ENCODE assay signal across 8 cellular contexts in the genomic region with DNA sequence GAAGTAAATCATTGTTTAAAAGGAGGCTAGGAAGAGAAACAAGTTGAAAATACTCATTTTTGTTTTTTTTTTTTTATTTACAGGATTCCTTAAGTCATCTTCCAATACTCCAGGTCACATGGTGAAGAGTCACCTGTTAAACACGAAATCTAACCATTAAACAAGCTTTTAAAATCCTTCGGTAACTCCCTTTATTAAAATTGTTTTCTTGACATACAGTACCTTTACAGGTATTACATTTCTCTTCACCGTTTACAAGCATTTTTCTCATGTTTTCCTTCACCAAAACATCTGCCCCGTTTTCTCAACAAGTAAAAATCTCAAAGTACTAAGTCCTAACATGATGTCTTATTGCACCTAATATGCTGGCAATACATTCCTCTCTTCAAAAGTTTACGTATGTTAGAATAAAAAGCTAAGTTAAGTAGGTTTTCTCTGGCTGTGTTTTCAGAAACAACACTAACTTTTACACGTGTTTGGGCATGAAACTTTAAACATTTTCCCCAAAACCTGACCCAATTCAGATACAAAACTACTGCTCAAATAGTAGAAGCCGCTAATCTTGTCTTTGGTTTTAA.
DNase-seq lines count a peak whose midpoint lies in the region; ATAC-seq and TF ChIP-seq lines count a peak whose summit lies in the region.

No MANE protein-coding gene starts in this region.

- H3K4me2 ChIP-seq in KMS-11, result peak overlapping the region; percentile 77

- H3K9ac ChIP-seq in KMS-11 (peak overlapping the region; percentile 91), mucosa of stomach (ENCODE audit: low read length) (peak overlapping the region; percentile 69)

- no peaks in the 10 kb centered on the region for H3K36me3 ChIP-seq in KMS-11 (ENCODE audit: insufficient read depth)
- H3K36me3 ChIP-seq in mucosa of stomach (ENCODE audit: control insufficient read depth, insufficient read depth, low read length), result no peaks in the 10 kb centered on the region

- H4K20me1 ChIP-seq in KMS-11 (ENCODE audit: insufficient read depth), result peaks cover 45% of the 10 kb centered on the region

- ATAC-seq in HG02623 (IDR thresholded peaks at IDR 0.05; ENCODE audit: unreplicated experiment), result no peak

- no peak for DNase-seq in AG10803 (ENCODE audit: low read depth)
- DNase-seq in caudate nucleus (lab: John Stamatoyannopoulos, UW), result no peak
- no peak for DNase-seq in stimulated activated CD8-positive, alpha-beta memory T cell treated with anti-CD3 and anti-CD28 coated beads, Interleukin-4, amount 100 ng/mL, for 48 hours
- DNase-seq in stimulated activated CD4-positive, alpha-beta T cell treated with anti-CD3 and anti-CD28 coated beads, Interleukin-4, amount 100 ng/mL, for 1 hour, result no peak
- DNase-seq in MV-4-11 (lab: John Stamatoyannopoulos, UW), result no peak

- peak overlapping the region; percentile 29; the same call in 1 of the 2 replicates for H2AFZ ChIP-seq in KMS-11 (ENCODE audit: low read depth)

- H3K9me3 ChIP-seq in mucosa of stomach (ENCODE audit: control insufficient read depth, low read length), result no peaks in the 10 kb centered on the region

- H3K4me1 ChIP-seq in KMS-11 (ENCODE audit: low read depth, poor library complexity, severe bottlenecking), result peaks cover 46% of the 10 kb centered on the region
- H3K4me1 ChIP-seq in mucosa of stomach (ENCODE audit: control insufficient read depth, insufficient read depth, low read length), result peaks cover 41% of the 10 kb centered on the region

- H3K27me3 ChIP-seq in KMS-11 (ENCODE audit: insufficient read depth, low read depth), result no peaks in the 10 kb centered on the region
- H3K27me3 ChIP-seq in mucosa of stomach (ENCODE audit: control insufficient read depth, insufficient read depth, low read length), result no peaks in the 10 kb centered on the region

- H3K4me3 ChIP-seq in AG10803 (ENCODE audit: low read length) (peak overlapping the region; percentile 83), KMS-11 (IDR thresholded peaks at IDR 0.05; ENCODE audit: insufficient read depth, low read depth, low read length) (peak overlapping the region; percentile 81), mucosa of stomach (ENCODE audit: low read length) (peak overlapping the region; percentile 52)

- no peak for TF ChIP-seq CTCF in AG10803 (conservative IDR thresholded peaks at IDR 0.05; ENCODE audit: low read length)
- TF ChIP-seq CTCF in KMS-11 (conservative IDR thresholded peaks at IDR 0.05; ENCODE audit: low read depth, low read length), result no peak

- peaks cover 58% of the 10 kb centered on the region for H3K79me2 ChIP-seq in KMS-11 (ENCODE audit: insufficient read depth, low read depth)

- H3K27ac ChIP-seq in KMS-11, result peak overlapping the region; percentile 91
- peak overlapping the region; percentile 79 for H3K27ac ChIP-seq in caudate nucleus (ENCODE audit: low read depth, low read length)
